8 cellular contexts compared by ENCODE assay signal in genomic region chr9:126804696-126805545, GRCh38. TPM values are rescaled to one million over a fixed set of nuclear protein-coding genes. Genes with fewer than 3 reads are reported as not detected.
DNase-seq lines count a peak whose midpoint lies in the region; ATAC-seq, FAIRE-seq and TF ChIP-seq lines count a peak whose summit lies in the region.

ZBTB43 (plus strand) TSS chr9:126805040; CDS start chr9:126832510, 27,470 bp downstream.

- peak within 1 kb of the TSS; percentile 86 to 93 for H3K27ac ChIP-seq in kidney (ENCODE audit: low read depth in 2 of 2, low read length in 2 of 2)

- peak within 1 kb of the TSS; percentile 88 to 98 for H3K9ac ChIP-seq in kidney (ENCODE audit: low read length in 2 of 2)

- peak; percentile 83 to 86 for DNase-seq in AML-193 (lab: John Stamatoyannopoulos, UW)
- peak; percentile 89 to 97 for DNase-seq in NCI-H524 (lab: John Stamatoyannopoulos, UW)
- peak; percentile 98 to 99 for DNase-seq in activated CD4-positive, alpha-beta T cell treated with anti-CD3 and anti-CD28 coated beads for 24 hours (ENCODE audit: low read depth in 2 of 2)
- peak; percentile 97 for DNase-seq in cerebellum (ENCODE audit: low spot score)
- peak; percentile 99 for DNase-seq in kidney
- DNase-seq in stimulated activated CD4-positive, alpha-beta T cell treated with anti-CD3 and anti-CD28 coated beads, Interleukin-15, amount 100 ng/mL, for 1 hour (ENCODE audit: low read depth in 1 of 2, low spot score in 1 of 2), result peak; percentile 96 to 97

- peak; percentile 76 for ATAC-seq in HG03432 (IDR thresholded peaks at IDR 0.05; ENCODE audit: unreplicated experiment)

- TF ChIP-seq POLR2A in GM19193 (IDR thresholded peaks at IDR 0.05; ENCODE audit: extremely low read depth, insufficient read depth, insufficient read length), result peak; percentile 90

- intact Hi-C loops in kidney (cut with DNase I), result no loop called here

- TF ChIP-seq CTCF in kidney (IDR thresholded peaks at IDR 0.05; ENCODE audit: borderline replicate concordance, extremely low read depth, insufficient read depth), result no peak

- no peaks in the 10 kb centered on the region for H3K9me3 ChIP-seq in kidney (ENCODE audit: control insufficient read depth in 1 of 2, low read length in 2 of 2)

- peak within 1 kb of the TSS; percentile 95 to 97 for H3K4me3 ChIP-seq in kidney (ENCODE audit: low read length in 2 of 2)

- no peak for FAIRE-seq in kidney (lab: Jason Lieb, UNC)

- peaks cover 0 to 9% of the 10 kb centered on the region in 2 donors for H3K36me3 ChIP-seq in kidney (ENCODE audit: control insufficient read depth in 1 of 2, insufficient read depth in 2 of 2, low read length in 2 of 2)

- peaks cover 9 to 12% of the 10 kb centered on the region in 2 donors for H3K4me1 ChIP-seq in kidney (ENCODE audit: control insufficient read depth in 1 of 2, insufficient read depth in 1 of 2, low read depth in 1 of 2, low read length in 2 of 2)

RNA-seq across cellular contexts. Expression of gene ZBTB43, which starts in this region (rescaled TPM):
- 15.1 TPM for total RNA-seq in cerebellum
- total RNA-seq in kidney, result 18.8 TPM
- 6.6 TPM for polyA plus RNA-seq in kidney (ENCODE audit: insufficient read depth, low read depth, low replicate concordance)

Comparison
In these comparisons a context has a peak if more than half of its experiments do, and no peak if none do; other contexts are left out.
1. Peak in every context shown above with its lines: DNase-seq, ATAC-seq, H3K4me3 ChIP-seq and H3K27ac ChIP-seq.